In genomic region chr15:99446565-99447496, GRCh38 we compare ENCODE assay signal across 12 cellular contexts.
DNase-seq lines count a peak whose midpoint lies in the region; ATAC-seq, FAIRE-seq and TF ChIP-seq lines count a peak whose summit lies in the region.
"Had no signal": no experiment of that assay in that cellular context is flagged by ENCODE, and none has a peak within 500 bp of the region (broad histone marks: within the 10 kb centered on the region; RNA-seq: fewer than 3 reads in every experiment).

No MANE protein-coding gene starts in this region.

- peak overlapping the region; percentile 52 for H3K27ac ChIP-seq in SJCRH30
- H3K27ac ChIP-seq in pancreas: no peak overlapping the region
- H3K27ac ChIP-seq in A673 (ENCODE audit: low read depth, low read length, poor library complexity, severe bottlenecking): no peak overlapping the region

- POLR2A ChIA-PET in activated CD4-positive, alpha-beta T cell treated with anti-CD3 and anti-CD28 coated beads, Interleukin-2, amount 10 ng/mL, durations not matched to agents 7 days and 5 days (lab: Charles Lee): no interaction called here
- POLR2A ChIA-PET in A673 (lab: Charles Lee; ENCODE audit: low non-redundant PET): no interaction called here

- H3K4me1 ChIP-seq in SJCRH30 (peaks cover 50% of the 10 kb centered on the region), pancreas (peaks cover 0 to 8% (median 6%) of the 10 kb centered on the region in 3 donors), A673 (ENCODE audit: insufficient read depth, low read length, poor library complexity, severe bottlenecking) (no peaks in the 10 kb centered on the region)

- peak; percentile 3 for DNase-seq in activated CD4-positive, alpha-beta T cell treated with anti-CD3 and anti-CD28 coated beads, Interleukin-2, amount 10 ng/mL, durations not matched to agents 7 days and 5 days
- DNase-seq in activated CD4-positive, alpha-beta T cell treated with anti-CD3 and anti-CD28 coated beads for 48 hours: no peak
- DNase-seq in NCI-H146 (lab: John Stamatoyannopoulos, UW) (peak; percentile 87), SJCRH30 (peak in 1 of 2 experiments; percentile 37), pancreas (peak in 1 of 6 donors; percentile 56), NCI-H1048 (lab: John Stamatoyannopoulos, UW) (no peak), globus pallidus (ENCODE audit: low spot score) (no peak), A673 (ENCODE audit: low spot score) (no peak)
- DNase-seq: KBM-7; nucleus accumbens; stimulated activated naive CD8-positive, alpha-beta T cell treated with anti-CD3 and anti-CD28 coated beads, Interleukin-15, amount 100 ng/mL, for 72 hours had no signal

- CTCF ChIA-PET in activated CD4-positive, alpha-beta T cell treated with anti-CD3 and anti-CD28 coated beads, Interleukin-2, amount 10 ng/mL, durations not matched to agents 7 days and 5 days (lab: Charles Lee): interaction anchor here (0.6 kb wide), 1 partner anchor 368 kb away, joined by 3 read pairs; no protein-coding TSS in a partner anchor
- CTCF ChIA-PET in A673 (lab: Charles Lee): no interaction called here

- no peaks in the 10 kb centered on the region for H3K27me3 ChIP-seq in SJCRH30
- no peaks in the 10 kb centered on the region for H3K27me3 ChIP-seq in pancreas
- no peaks in the 10 kb centered on the region for H3K27me3 ChIP-seq in A673 (replicated peaks; ENCODE audit: insufficient read depth, low read depth, low read length, poor library complexity)

- no peaks in the 10 kb centered on the region for H3K36me3 Mint-ChIP-seq in activated CD4-positive, alpha-beta T cell treated with anti-CD3 and anti-CD28 coated beads, Interleukin-2, amount 10 ng/mL, durations not matched to agents 7 days and 5 days (ENCODE audit: low read depth)
- H3K36me3 Mint-ChIP-seq: activated naive CD4-positive, alpha-beta T cell treated with anti-CD3 and anti-CD28 coated beads, Interleukin-2, amount 50 U/mL, for 72 hours had no signal

- no peaks in the 10 kb centered on the region for H3K9me3 Mint-ChIP-seq in activated CD4-positive, alpha-beta T cell treated with anti-CD3 and anti-CD28 coated beads, Interleukin-2, amount 10 ng/mL, durations not matched to agents 7 days and 5 days
- H3K9me3 Mint-ChIP-seq: activated naive CD4-positive, alpha-beta T cell treated with anti-CD3 and anti-CD28 coated beads, Interleukin-2, amount 50 U/mL, for 72 hours; stimulated activated naive CD8-positive, alpha-beta T cell treated with anti-CD3 and anti-CD28 coated beads, Interleukin-15, amount 100 ng/mL, for 72 hours had no signal

- WGBS in pancreas, 2 donors: 45 to 53% methylated on average over 32 to 35 of the region's 35 CpGs

- peaks cover 2% of the 10 kb centered on the region for H3K27me3 Mint-ChIP-seq in activated CD4-positive, alpha-beta T cell treated with anti-CD3 and anti-CD28 coated beads, Interleukin-2, amount 10 ng/mL, durations not matched to agents 7 days and 5 days
- H3K27me3 Mint-ChIP-seq: stimulated activated naive CD8-positive, alpha-beta T cell treated with anti-CD3 and anti-CD28 coated beads, Interleukin-15, amount 100 ng/mL, for 72 hours had no signal

- no TSS peak for BruUV-seq in A673 (replicated peaks; lab: Mats Ljungman, UMichigan)

- H3K4me3 ChIP-seq in SJCRH30: peak overlapping the region; percentile 26
- H3K4me3 ChIP-seq in pancreas: peak overlapping the region in 1 of 4 donors; percentile 18
- H3K4me3 ChIP-seq in A673 (ENCODE audit: low read depth, low read length, poor library complexity, severe bottlenecking): no peak overlapping the region

- FAIRE-seq in pancreas (lab: Jason Lieb, UNC): no peak

- H3K4me3 Mint-ChIP-seq in activated CD4-positive, alpha-beta T cell treated with anti-CD3 and anti-CD28 coated beads, Interleukin-2, amount 10 ng/mL, durations not matched to agents 7 days and 5 days: no peak overlapping the region

- peak in 3 of 4 donors; percentile 39 to 55 (median 45) for ATAC-seq in pancreas
- ATAC-seq: activated naive CD4-positive, alpha-beta T cell treated with anti-CD3 and anti-CD28 coated beads, Interleukin-2, amount 50 U/mL, for 72 hours; stimulated activated naive CD8-positive, alpha-beta T cell treated with anti-CD3 and anti-CD28 coated beads, Interleukin-15, amount 100 ng/mL, for 72 hours had no signal

- H3K9me3 ChIP-seq in SJCRH30 (replicated peaks) (no peaks in the 10 kb centered on the region), pancreas (no peaks in the 10 kb centered on the region), A673 (ENCODE audit: low read depth, low read length, poor library complexity, severe bottlenecking) (no peaks in the 10 kb centered on the region)

- peaks cover 68% of the 10 kb centered on the region for H3K4me1 Mint-ChIP-seq in activated CD4-positive, alpha-beta T cell treated with anti-CD3 and anti-CD28 coated beads, Interleukin-2, amount 10 ng/mL, durations not matched to agents 7 days and 5 days

- intact Hi-C loops in pancreas (cut with DNase I) (no loop called here), A673 (cut with micrococcal nuclease; ENCODE audit: unreplicated experiment) (no loop called here)

- no peak overlapping the region for H3K27ac Mint-ChIP-seq in activated CD4-positive, alpha-beta T cell treated with anti-CD3 and anti-CD28 coated beads, Interleukin-2, amount 10 ng/mL, durations not matched to agents 7 days and 5 days

- no peak for TF ChIP-seq CTCF in pancreas (IDR thresholded peaks at IDR 0.05)
- no peak for TF ChIP-seq CTCF in A673 (conservative IDR thresholded peaks at IDR 0.05; ENCODE audit: low read depth, low read length)

- no peaks in the 10 kb centered on the region for H3K36me3 ChIP-seq in SJCRH30
- no peaks in the 10 kb centered on the region for H3K36me3 ChIP-seq in pancreas
- H3K36me3 ChIP-seq in A673 (ENCODE audit: insufficient read depth, low read length, poor library complexity, severe bottlenecking): no peaks in the 10 kb centered on the region

Comparison
In these comparisons a context has a peak if more than half of its experiments do, and no peak if none do; other contexts are left out.
1. DNase-seq: peak in activated CD4-positive, alpha-beta T cell treated with anti-CD3 and anti-CD28 coated beads, Interleukin-2, amount 10 ng/mL, durations not matched to agents 7 days and 5 days (single experiment) and NCI-H146 (single experiment); none in activated CD4-positive, alpha-beta T cell treated with anti-CD3 and anti-CD28 coated beads for 48 hours (single experiment), NCI-H1048 (single experiment), globus pallidus (single experiment) and A673 (single experiment).